Comparison of ENCODE assay signal across 20 cellular contexts in the genomic region with DNA sequence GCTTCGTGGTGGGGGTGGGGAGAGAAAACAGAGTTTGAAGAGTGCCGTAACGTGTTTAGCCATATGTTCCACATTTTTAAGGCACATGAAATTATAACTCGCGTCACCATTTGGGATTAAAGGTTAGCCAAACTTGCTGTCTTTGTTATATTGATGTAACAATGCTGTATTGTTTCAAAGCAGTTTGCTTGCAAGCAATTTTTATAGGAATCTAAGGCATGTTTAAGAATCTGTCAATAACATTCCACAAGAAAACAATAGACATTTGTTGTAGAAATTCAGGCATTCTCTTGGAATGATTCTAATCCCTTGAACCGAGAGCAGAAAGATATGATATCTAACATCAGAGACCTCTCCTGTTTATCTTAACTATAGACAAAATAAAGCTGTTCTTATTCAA.
DNase-seq lines count a peak whose midpoint lies in the region; ATAC-seq and TF ChIP-seq lines count a peak whose summit lies in the region.
"Had no signal": no experiment of that assay in that cellular context is flagged by ENCODE, and none has a peak within 500 bp of the region (broad histone marks: within the 10 kb centered on the region; RNA-seq: fewer than 3 reads in every experiment).

No MANE protein-coding gene starts in this region.

- 56 to 90% methylated on average over 6 of the region's 6 CpGs for WGBS in gastroesophageal sphincter (ENCODE audit: low coverage in 1 of 2), 2 donors

- ATAC-seq in HCT116 (peak; percentile 39; the same call in 1 of the 2 replicates), WTC11 (no peak), gastroesophageal sphincter (no peak), HG03378 (IDR thresholded peaks at IDR 0.05; ENCODE audit: unreplicated experiment) (no peak), GM21381 (IDR thresholded peaks at IDR 0.05; ENCODE audit: unreplicated experiment) (no peak)
- no peak for ATAC-seq in stimulated activated naive B cell treated with anti-CD40 and anti-IgM and Interleukin-4, amounts not matched to agents 10 μg/mL and 1 μg/mL and 100 μg/mL, for 72 hours (replicated peaks)
- ATAC-seq: gastrocnemius medialis had no signal

- H3K27ac Mint-ChIP-seq in WTC11, result peak overlapping the region; percentile 76; the same call in 1 of the 2 replicates
- no peak overlapping the region for H3K27ac Mint-ChIP-seq in stimulated activated naive B cell treated with anti-CD40 and anti-IgM and Interleukin-4, amounts not matched to agents 10 μg/mL and 1 μg/mL and 100 μg/mL, for 72 hours
- H3K27ac Mint-ChIP-seq: activated CD4-positive, alpha-beta memory T cell treated with anti-CD3 and anti-CD28 coated beads for 36 hours; activated naive CD8-positive, alpha-beta T cell had no signal

- POLR2A ChIA-PET in HCT116 (lab: Charles Lee), result no interaction called here
- POLR2A ChIA-PET in WTC11 (lab: Charles Lee), result interaction anchor here (0.5 to 0.6 kb wide), 2 partner anchors 16 to 97 kb away, joined by 7 to 9 read pairs; no protein-coding TSS in a partner anchor

- DNase-seq in HCT116 (ENCODE audit: low read depth, low spot score) (no peak), WTC11 (ENCODE audit: low spot score) (no peak), fibroblast of the aortic adventitia (ENCODE audit: low read depth) (peak; percentile 16), retinal pigment epithelial cell (ENCODE audit: low read depth) (peak; percentile 62)
- DNase-seq in stimulated activated naive B cell treated with anti-CD40 and anti-IgM and Interleukin-4, amounts not matched to agents 10 μg/mL and 1 μg/mL and 100 μg/mL, for 72 hours, result no peak
- DNase-seq: activated CD4-positive, alpha-beta memory T cell treated with anti-CD3 and anti-CD28 coated beads for 36 hours; activated T-cell treated with anti-CD3 and anti-CD28 coated beads, Interleukin-2, amount 50 U/mL, for 48 hours; AML-193; gastrocnemius medialis; KBM-7; NCI-H748 treated with DMSO at 0.1 percent for 48 hours; right cardiac atrium had no signal

- RAD21 ChIA-PET in HCT116 (lab: Charles Lee; ENCODE audit: low non-redundant PET in 1 of 2, low total read pairs in 2 of 2, uncharacterized antibody in 2 of 2, unreplicated experiment in 2 of 2), result no interaction called here

- peaks cover 18 to 29% of the 10 kb centered on the region in 2 experiments for H3K4me1 ChIP-seq in HCT116 (ENCODE audit: control insufficient read depth in 1 of 2, insufficient read depth in 2 of 2, low read length in 2 of 2)
- H3K4me1 ChIP-seq in gastroesophageal sphincter, result no peaks in the 10 kb centered on the region
- H3K4me1 ChIP-seq: gastrocnemius medialis had no signal

- H2AFZ ChIP-seq in HCT116 (ENCODE audit: low read depth, low read length, poor library complexity, severe bottlenecking), result no peak overlapping the region

- intact Hi-C loops in HCT116 (cut with micrococcal nuclease), result no loop called here

- H3K27me3 Mint-ChIP-seq in WTC11 (ENCODE audit: low read depth), result no peaks in the 10 kb centered on the region
- peaks cover 0 to 17% of the 10 kb centered on the region in 2 donors for H3K27me3 Mint-ChIP-seq in stimulated activated naive B cell treated with anti-CD40 and anti-IgM and Interleukin-4, amounts not matched to agents 10 μg/mL and 1 μg/mL and 100 μg/mL, for 72 hours
- H3K27me3 Mint-ChIP-seq: activated CD4-positive, alpha-beta memory T cell treated with anti-CD3 and anti-CD28 coated beads for 36 hours; activated naive CD8-positive, alpha-beta T cell had no signal

- no peak for TF ChIP-seq CTCF in HCT116 (IDR thresholded peaks at IDR 0.05 in 2 of 3, conservative IDR thresholded peaks at IDR 0.05 in 1 of 3; ENCODE audit: borderline replicate concordance in 1 of 3, insufficient read depth in 1 of 3, low read depth in 2 of 3, low read length in 2 of 3)
- TF ChIP-seq CTCF in WTC11 (IDR thresholded peaks at IDR 0.05), result no peak
- no peak for TF ChIP-seq CTCF in fibroblast of the aortic adventitia (IDR thresholded peaks at IDR 0.05; ENCODE audit: insufficient read depth, low read length)
- no peak for TF ChIP-seq CTCF in retinal pigment epithelial cell (conservative IDR thresholded peaks at IDR 0.05; ENCODE audit: low read depth, low read length)
- TF ChIP-seq CTCF in gastroesophageal sphincter (IDR thresholded peaks at IDR 0.05), result no peak

- H3K36me3 Mint-ChIP-seq in WTC11, result peaks cover 30% of the 10 kb centered on the region
- H3K36me3 Mint-ChIP-seq in stimulated activated naive B cell treated with anti-CD40 and anti-IgM and Interleukin-4, amounts not matched to agents 10 μg/mL and 1 μg/mL and 100 μg/mL, for 72 hours, result no peaks in the 10 kb centered on the region
- H3K36me3 Mint-ChIP-seq: activated CD4-positive, alpha-beta memory T cell treated with anti-CD3 and anti-CD28 coated beads for 36 hours; activated naive CD8-positive, alpha-beta T cell had no signal

- TF ChIP-seq EP300 in gastroesophageal sphincter (IDR thresholded peaks at IDR 0.05), result no peak

- BruUV-seq in HCT116 (replicated peaks; lab: Mats Ljungman, UMichigan), result TSS peak; percentile 14

- no peak overlapping the region for H3K4me3 Mint-ChIP-seq in WTC11
- H3K4me3 Mint-ChIP-seq in stimulated activated naive B cell treated with anti-CD40 and anti-IgM and Interleukin-4, amounts not matched to agents 10 μg/mL and 1 μg/mL and 100 μg/mL, for 72 hours, result no peak overlapping the region
- H3K4me3 Mint-ChIP-seq: activated CD4-positive, alpha-beta memory T cell treated with anti-CD3 and anti-CD28 coated beads for 36 hours; activated naive CD8-positive, alpha-beta T cell; central memory CD8-positive, alpha-beta T cell; neural crest cell had no signal

- H3K27ac ChIP-seq in HCT116 (ENCODE audit: low read depth, low read length) (no peak overlapping the region), gastroesophageal sphincter (no peak overlapping the region)
- H3K27ac ChIP-seq: gastrocnemius medialis, thoracic aorta had no signal

- H3K9me3 ChIP-seq in HCT116 (ENCODE audit: control insufficient read depth in 1 of 2, insufficient read depth in 1 of 2, low read depth in 1 of 2, low read length in 2 of 2) (no peaks in the 10 kb centered on the region), gastroesophageal sphincter (peaks cover 0 to 2% (median 0%) of the 10 kb centered on the region in 3 donors)
- H3K9me3 ChIP-seq: gastrocnemius medialis, thoracic aorta had no signal

- no peaks in the 10 kb centered on the region for H3K9me3 Mint-ChIP-seq in WTC11
- peaks cover 0 to 4% of the 10 kb centered on the region in 2 donors for H3K9me3 Mint-ChIP-seq in stimulated activated naive B cell treated with anti-CD40 and anti-IgM and Interleukin-4, amounts not matched to agents 10 μg/mL and 1 μg/mL and 100 μg/mL, for 72 hours
- H3K9me3 Mint-ChIP-seq: activated CD4-positive, alpha-beta memory T cell treated with anti-CD3 and anti-CD28 coated beads for 36 hours; central memory CD8-positive, alpha-beta T cell; neural crest cell had no signal

- H3K79me2 ChIP-seq in HCT116 (ENCODE audit: insufficient read depth, low read length), result no peaks in the 10 kb centered on the region

- TF ChIP-seq POLR2A in HCT116 (IDR thresholded peaks at IDR 0.05; ENCODE audit: borderline replicate concordance, extremely low read depth, insufficient read depth, insufficient read length) (no peak), gastroesophageal sphincter (IDR thresholded peaks at IDR 0.05) (no peak)

- no peak overlapping the region for H3K4me3 ChIP-seq in HCT116 (replicated peaks in 1 of 2; ENCODE audit: low read depth in 1 of 2, low read length in 2 of 2)
- no peak overlapping the region for H3K4me3 ChIP-seq in fibroblast of the aortic adventitia (ENCODE audit: low read depth, low read length)
- H3K4me3 ChIP-seq in retinal pigment epithelial cell (ENCODE audit: low read length), result no peak overlapping the region
- H3K4me3 ChIP-seq in gastroesophageal sphincter, result no peak overlapping the region
- H3K4me3 ChIP-seq: gastrocnemius medialis, lung, thoracic aorta had no signal

- CTCF ChIA-PET in HCT116 (lab: Charles Lee), result no interaction called here
- CTCF ChIA-PET in WTC11 (lab: Charles Lee), result interaction anchor here (2.2 kb wide), 1 partner anchor 21 kb away, joined by 9 read pairs; no protein-coding TSS in a partner anchor

- peaks cover 53% of the 10 kb centered on the region for H3K4me1 Mint-ChIP-seq in WTC11
- peaks cover 0 to 2% of the 10 kb centered on the region in 2 donors for H3K4me1 Mint-ChIP-seq in stimulated activated naive B cell treated with anti-CD40 and anti-IgM and Interleukin-4, amounts not matched to agents 10 μg/mL and 1 μg/mL and 100 μg/mL, for 72 hours
- H3K4me1 Mint-ChIP-seq: central memory CD8-positive, alpha-beta T cell had no signal

- no peaks in the 10 kb centered on the region for H3K9me2 ChIP-seq in HCT116 (ENCODE audit: insufficient read depth)

- H3K27me3 ChIP-seq in HCT116 (ENCODE audit: insufficient read depth, low read length), result no peaks in the 10 kb centered on the region
- no peaks in the 10 kb centered on the region for H3K27me3 ChIP-seq in gastroesophageal sphincter
- H3K27me3 ChIP-seq: gastrocnemius medialis had no signal

- H3K9ac ChIP-seq in HCT116 (ENCODE audit: low read length), result peak overlapping the region; percentile 27

- H4K20me1 ChIP-seq in HCT116 (ENCODE audit: insufficient read depth), result no peaks in the 10 kb centered on the region

- H3K4me2 ChIP-seq in HCT116 (ENCODE audit: low read length), result peak overlapping the region; percentile 57

- TF ChIP-seq RAD21 in HCT116 (IDR thresholded peaks at IDR 0.05; ENCODE audit: low read depth), result no peak

- H3K36me3 ChIP-seq in HCT116 (ENCODE audit: control insufficient read depth in 1 of 2, insufficient read depth in 2 of 2, low read length in 2 of 2) (peaks cover 0 to 19% of the 10 kb centered on the region in 2 experiments; a peak in 1 of 4 replicates), gastroesophageal sphincter (peaks cover 0 to 39% of the 10 kb centered on the region in 2 donors)
- H3K36me3 ChIP-seq: gastrocnemius medialis, thoracic aorta had no signal

TF ChIP-seq in HCT116, 20 proteins besides CTCF, POLR2A, EP300 and RAD21 (continues in another document):
- TF ChIP-seq ZFX (IDR thresholded peaks at IDR 0.05) (no peak), TCF7L2 (IDR thresholded peaks at IDR 0.05; ENCODE audit: borderline replicate concordance, extremely low read depth, insufficient read depth, insufficient read length) (no peak), EZH2 (IDR thresholded peaks at IDR 0.05) (no peak)
- TF ChIP-seq, protein P1, sequence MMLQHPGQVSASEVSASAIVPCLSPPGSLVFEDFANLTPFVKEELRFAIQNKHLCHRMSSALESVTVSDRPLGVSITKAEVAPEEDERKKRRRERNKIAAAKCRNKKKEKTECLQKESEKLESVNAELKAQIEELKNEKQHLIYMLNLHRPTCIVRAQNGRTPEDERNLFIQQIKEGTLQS (IDR thresholded peaks at IDR 0.05), result no peak

Comparison
In these comparisons a context has a peak if more than half of its experiments do, and no peak if none do; other contexts are left out.
1. DNase-seq: peak in fibroblast of the aortic adventitia (single experiment) and retinal pigment epithelial cell (single experiment); none in HCT116 (single experiment), WTC11 (single experiment) and stimulated activated naive B cell treated with anti-CD40 and anti-IgM and Interleukin-4, amounts not matched to agents 10 μg/mL and 1 μg/mL and 100 μg/mL, for 72 hours (single experiment).